In genomic region chr1:29057700-29058099, GRCh38 we compare ENCODE assay signal across 24 cellular contexts.
A peak's percentile ranks its signal among the peaks of the same experiment; 100 is the strongest.
DNase-seq lines count a peak whose midpoint lies in the region; ATAC-seq, FAIRE-seq and TF ChIP-seq lines count a peak whose summit lies in the region.
"Had no signal": no experiment of that assay in that cellular context is flagged by ENCODE, and none has a peak within 500 bp of the region (broad histone marks: within the 10 kb centered on the region; RNA-seq: fewer than 3 reads in every experiment).

No MANE protein-coding gene starts in this region.

- H3K9me3 Mint-ChIP-seq in activated T-cell treated with anti-CD3 and anti-CD28 coated beads, Interleukin-2, amount 50 U/mL, for 24 hours, result no peaks in the 10 kb centered on the region
- H3K9me3 Mint-ChIP-seq in activated T-helper 2 cell treated with anti-CD3 and anti-CD28 coated beads, Interferon-gamma antibody, Interleukin-2, Interleukin-4, amounts not matched to agents 10 μg/mL and 5 μg/mL and 100 μg/mL, durations not matched to agents 14 hours and 24 hours and 36 hours, result no peaks in the 10 kb centered on the region
- H3K9me3 Mint-ChIP-seq: CD8-positive, alpha-beta T cell had no signal

- no peaks in the 10 kb centered on the region for H3K27me3 Mint-ChIP-seq in activated T-cell treated with anti-CD3 and anti-CD28 coated beads, Interleukin-2, amount 50 U/mL, for 24 hours
- H3K27me3 Mint-ChIP-seq in activated T-helper 2 cell treated with anti-CD3 and anti-CD28 coated beads, Interferon-gamma antibody, Interleukin-2, Interleukin-4, amounts not matched to agents 10 μg/mL and 5 μg/mL and 100 μg/mL, durations not matched to agents 14 hours and 24 hours and 36 hours (ENCODE audit: low read depth), result no peaks in the 10 kb centered on the region

- H3K4me3 ChIP-seq in IMR-90 (ENCODE audit: insufficient read depth, low read depth, low read length) (no peak overlapping the region), K562 (no peak overlapping the region), subcutaneous abdominal adipose tissue (ENCODE audit: low read depth in 1 of 5, low read length in 5 of 5) (no peak overlapping the region), WERI-Rb-1 (ENCODE audit: low read depth, low read length) (no peak overlapping the region)
- H3K4me3 ChIP-seq: A549; BLaER1 treated with 17β-estradiol and CSF1 and Interleukin-3, amounts not matched to agents 10 nM and 100 nM; GM12878; GM23248; HAP-1 had no signal

- H3K27ac Mint-ChIP-seq in activated T-cell treated with anti-CD3 and anti-CD28 coated beads, Interleukin-2, amount 50 U/mL, for 24 hours, result peak overlapping the region; percentile 3
- no peak overlapping the region for H3K27ac Mint-ChIP-seq in activated T-helper 2 cell treated with anti-CD3 and anti-CD28 coated beads, Interferon-gamma antibody, Interleukin-2, Interleukin-4, amounts not matched to agents 10 μg/mL and 5 μg/mL and 100 μg/mL, durations not matched to agents 14 hours and 24 hours and 36 hours
- H3K27ac Mint-ChIP-seq: CD8-positive, alpha-beta T cell had no signal

- H4K20me1 ChIP-seq in IMR-90 (ENCODE audit: insufficient read depth, low read length) (no peaks in the 10 kb centered on the region), K562 (replicated peaks; ENCODE audit: control insufficient read depth, insufficient read depth, low read length) (no peaks in the 10 kb centered on the region)
- H4K20me1 ChIP-seq: BLaER1 treated with 17β-estradiol and CSF1 and Interleukin-3, amounts not matched to agents 10 nM and 100 nM had no signal

- H3K27ac ChIP-seq in IMR-90 (ENCODE audit: insufficient read depth, low read length), result no peak overlapping the region
- no peak overlapping the region for H3K27ac ChIP-seq in K562 (ENCODE audit: extremely low read depth, low read depth, low read length)
- H3K27ac ChIP-seq in subcutaneous abdominal adipose tissue (ENCODE audit: low read depth, low read length), result peak overlapping the region; percentile 44
- no peak overlapping the region for H3K27ac ChIP-seq in WERI-Rb-1
- H3K27ac ChIP-seq: A549; BLaER1 treated with 17β-estradiol and CSF1 and Interleukin-3, amounts not matched to agents 10 nM and 100 nM; GM23248 had no signal

- TF ChIP-seq RAD21 in IMR-90 (IDR thresholded peaks at IDR 0.05; ENCODE audit: low read length) (no peak), K562 (CRISPR knock-in tag; conservative IDR thresholded peaks at IDR 0.05 in 1 of 2, IDR thresholded peaks at IDR 0.05 in 1 of 2) (no peak)

- POLR2A ChIA-PET in IMR-90 (lab: Charles Lee; ENCODE audit: unreplicated experiment) (no interaction called here), K562 (lab: Yijun Ruan, JAX) (interaction anchor here (0.5 kb wide), 1 partner anchor 48 kb away, joined by 3 read pairs; no protein-coding TSS in a partner anchor)

- BruUV-seq in IMR-90 (replicated peaks; lab: Mats Ljungman, UMichigan) (no TSS peak), K562 (replicated peaks; lab: Mats Ljungman, UMichigan) (no TSS peak)

- H3K4me3 Mint-ChIP-seq in activated T-cell treated with anti-CD3 and anti-CD28 coated beads, Interleukin-2, amount 50 U/mL, for 24 hours, result no peak overlapping the region
- H3K4me3 Mint-ChIP-seq in activated T-helper 2 cell treated with anti-CD3 and anti-CD28 coated beads, Interferon-gamma antibody, Interleukin-2, Interleukin-4, amounts not matched to agents 10 μg/mL and 5 μg/mL and 100 μg/mL, durations not matched to agents 14 hours and 24 hours and 36 hours (ENCODE audit: low read depth), result no peak overlapping the region
- H3K4me3 Mint-ChIP-seq: CD8-positive, alpha-beta T cell had no signal

- no peaks in the 10 kb centered on the region for H3K79me2 ChIP-seq in K562 (ENCODE audit: control insufficient read depth, insufficient read depth, low read length)

- no peak overlapping the region for H2BK20ac ChIP-seq in IMR-90 (ENCODE audit: low read depth, low read length)

- H2AFZ ChIP-seq in IMR-90 (replicated peaks; ENCODE audit: low read length, poor library complexity) (no peak overlapping the region), K562 (ENCODE audit: low read depth, low read length) (no peak overlapping the region)
- H2AFZ ChIP-seq: GM23248 had no signal

- H3K79me1 ChIP-seq in IMR-90 (ENCODE audit: low read depth in 1 of 2, low read length in 2 of 2), result no peaks in the 10 kb centered on the region

- peaks cover 35% of the 10 kb centered on the region for H3K4me1 Mint-ChIP-seq in activated T-cell treated with anti-CD3 and anti-CD28 coated beads, Interleukin-2, amount 50 U/mL, for 24 hours (ENCODE audit: low read depth)
- peaks cover 26% of the 10 kb centered on the region for H3K4me1 Mint-ChIP-seq in activated T-helper 2 cell treated with anti-CD3 and anti-CD28 coated beads, Interferon-gamma antibody, Interleukin-2, Interleukin-4, amounts not matched to agents 10 μg/mL and 5 μg/mL and 100 μg/mL, durations not matched to agents 14 hours and 24 hours and 36 hours (ENCODE audit: low read depth)

- intact Hi-C loops in IMR-90 (cut with micrococcal nuclease) (no loop called here), K562 (cut with micrococcal nuclease) (no loop called here)
- intact Hi-C loops in activated T-helper 2 cell treated with anti-CD3 and anti-CD28 coated beads, Interferon-gamma antibody, Interleukin-2, Interleukin-4, amounts not matched to agents 10 μg/mL and 5 μg/mL and 100 μg/mL, durations not matched to agents 14 hours and 24 hours and 36 hours (cut with micrococcal nuclease), result no loop called here

- TF ChIP-seq CTCF in IMR-90 (conservative IDR thresholded peaks at IDR 0.05; ENCODE audit: low read depth, low read length) (no peak), K562 (IDR thresholded peaks at IDR 0.05 in 2 of 3, conservative IDR thresholded peaks at IDR 0.05 in 1 of 3; ENCODE audit: insufficient read depth in 2 of 3, low read depth in 1 of 3, low read length in 3 of 3) (no peak), WERI-Rb-1 (IDR thresholded peaks at IDR 0.05; ENCODE audit: low read depth, low read length) (no peak)

- no peak overlapping the region for H2BK120ac ChIP-seq in IMR-90 (ENCODE audit: low read depth, low read length)

- H3K4me1 ChIP-seq in IMR-90 (ENCODE audit: control insufficient read depth, insufficient read depth, low read length) (peaks cover 4% of the 10 kb centered on the region; the same call in 1 of the 2 replicates), K562 (replicated peaks in 1 of 2; ENCODE audit: control insufficient read depth in 2 of 2, insufficient read depth in 2 of 2, low read length in 2 of 2) (no peaks in the 10 kb centered on the region), subcutaneous abdominal adipose tissue (ENCODE audit: control insufficient read depth in 5 of 5, insufficient read depth in 5 of 5, low read length in 5 of 5) (peaks cover 0 to 38% (median 9%) of the 10 kb centered on the region in 5 donors)
- H3K4me1 ChIP-seq: BLaER1 treated with 17β-estradiol and CSF1 and Interleukin-3, amounts not matched to agents 10 nM and 100 nM; HAP-1 had no signal

- ATAC-seq in IMR-90 (ENCODE audit: low read depth) (peak; percentile 63), K562 (peak; percentile 41; the same call in 1 of the 3 replicates)
- ATAC-seq: A549; CD8-positive, alpha-beta T cell; GM12878; PC-3 had no signal

- no peak overlapping the region for H3K9ac ChIP-seq in IMR-90 (ENCODE audit: low read depth, low read length)
- H3K9ac ChIP-seq in K562 (ENCODE audit: insufficient read depth in 1 of 2, low read depth in 2 of 2, low read length in 2 of 2), result no peak overlapping the region
- no peak overlapping the region for H3K9ac ChIP-seq in subcutaneous abdominal adipose tissue (ENCODE audit: low read length in 5 of 5)
- H3K9ac ChIP-seq: BLaER1 treated with 17β-estradiol and CSF1 and Interleukin-3, amounts not matched to agents 10 nM and 100 nM; GM23248 had no signal

- TF ChIP-seq EP300 in K562 (IDR thresholded peaks at IDR 0.05; ENCODE audit: low read length), result no peak

- dilution Hi-C loops in IMR-90 (cut with HindIII; ENCODE audit: low sequenced_read_pairs, unreplicated experiment), result no loop called here

- no peak overlapping the region for H3K18ac ChIP-seq in IMR-90 (ENCODE audit: low read depth, low read length)

- no peak for TF ChIP-seq POLR2A in IMR-90 (IDR thresholded peaks at IDR 0.05; ENCODE audit: low read depth, low read length)
- no peak for TF ChIP-seq POLR2A in K562 (conservative IDR thresholded peaks at IDR 0.05)

- in situ Hi-C loops in IMR-90 (cut with MboI; ENCODE audit: low sequenced_read_pairs) (no loop called here), K562 (cut with MboI) (no loop called here)

- no peak overlapping the region for H4K91ac ChIP-seq in IMR-90 (ENCODE audit: insufficient read depth, low read depth, low read length)

- no peak overlapping the region for H2BK5ac ChIP-seq in IMR-90 (ENCODE audit: low read depth, low read length, poor library complexity, severe bottlenecking)

- no peak overlapping the region for H2BK15ac ChIP-seq in IMR-90 (ENCODE audit: low read depth, low read length)

- H3K36me3 ChIP-seq in IMR-90 (ENCODE audit: control insufficient read depth, insufficient read depth, low read length) (no peaks in the 10 kb centered on the region), K562 (ENCODE audit: control insufficient read depth, insufficient read depth, low read length) (peaks cover 65% of the 10 kb centered on the region), subcutaneous abdominal adipose tissue (ENCODE audit: control insufficient read depth in 5 of 5, insufficient read depth in 5 of 5, low read length in 5 of 5) (peaks cover 0 to 4% (median 0%) of the 10 kb centered on the region in 5 donors), WERI-Rb-1 (peaks cover 29% of the 10 kb centered on the region)

- no peak overlapping the region for H4K8ac ChIP-seq in IMR-90 (ENCODE audit: low read depth in 2 of 2, low read length in 2 of 2)

- no peak overlapping the region for H3K4ac ChIP-seq in IMR-90 (ENCODE audit: low read depth, low read length)

- no peak overlapping the region for H3K23ac ChIP-seq in IMR-90 (ENCODE audit: low read depth, low read length)

- H4K5ac ChIP-seq in IMR-90 (ENCODE audit: low read depth, low read length), result no peak overlapping the region

- no peaks in the 10 kb centered on the region for H3K27me3 ChIP-seq in IMR-90 (ENCODE audit: control insufficient read depth, insufficient read depth, low read length)
- no peaks in the 10 kb centered on the region for H3K27me3 ChIP-seq in K562 (ENCODE audit: control insufficient read depth in 2 of 2, insufficient read depth in 2 of 2, low read length in 2 of 2)
- H3K27me3 ChIP-seq in subcutaneous abdominal adipose tissue (ENCODE audit: control insufficient read depth in 5 of 5, insufficient read depth in 4 of 5, low read length in 5 of 5), result no peaks in the 10 kb centered on the region
- no peaks in the 10 kb centered on the region for H3K27me3 ChIP-seq in WERI-Rb-1 (ENCODE audit: insufficient read depth, low read depth, severe bottlenecking)
- H3K27me3 ChIP-seq: BLaER1 treated with 17β-estradiol and CSF1 and Interleukin-3, amounts not matched to agents 10 nM and 100 nM had no signal

- no peak for DNase-seq in activated T-cell treated with anti-CD3 and anti-CD28 coated beads, Interleukin-2, amount 50 U/mL, for 24 hours
- no peak for DNase-seq in activated T-cell treated with anti-CD3 and anti-CD28 coated beads, Interleukin-2, amount 50 U/mL, for 1 hour
- peak; percentile 18 for DNase-seq in IMR-90
- no peak for DNase-seq in K562 (ENCODE audit: extremely low read depth in 1 of 4, low spot score in 3 of 4)
- no peak for DNase-seq in activated T-helper 2 cell treated with anti-CD3 and anti-CD28 coated beads, Interferon-gamma antibody, Interleukin-2, Interleukin-4, amounts not matched to agents 10 μg/mL and 5 μg/mL and 100 μg/mL, durations not matched to agents 14 hours and 24 hours and 36 hours (ENCODE audit: low spot score)
- DNase-seq in WERI-Rb-1, result no peak
- DNase-seq: Calu3; CD8-positive, alpha-beta T cell; GF-D8; GM23248; KBM-7; NCI-H1105; NCI-H2081 treated with DMSO at 0.1 percent for 48 hours; NCI-H2227 treated with DMSO at 0.1 percent for 48 hours; NCI-H510A treated with DMSO at 0.1 percent for 48 hours; NCI-H774; PC-3; RPMI8226 had no signal

- FAIRE-seq in K562 (lab: Jason Lieb, UNC), result no peak
- FAIRE-seq: A549, GM12878, GM19239 had no signal

- no peaks in the 10 kb centered on the region for H3K9me1 ChIP-seq in IMR-90 (ENCODE audit: insufficient read depth, low read length)
- no peaks in the 10 kb centered on the region for H3K9me1 ChIP-seq in K562 (ENCODE audit: control insufficient read depth, insufficient read depth, low read length)

- H3K4me2 ChIP-seq in IMR-90 (ENCODE audit: low read depth, low read length) (no peak overlapping the region), K562 (ENCODE audit: insufficient read depth, low read length) (no peak overlapping the region)
- H3K4me2 ChIP-seq: A549; BLaER1 treated with 17β-estradiol and CSF1 and Interleukin-3, amounts not matched to agents 10 nM and 100 nM had no signal

- no peak overlapping the region for H3K56ac ChIP-seq in IMR-90 (ENCODE audit: extremely low read depth, insufficient read depth, low read length)

- no peak overlapping the region for H2AK5ac ChIP-seq in IMR-90 (ENCODE audit: low read depth, low read length)

- peaks cover 58% of the 10 kb centered on the region for H3K36me3 Mint-ChIP-seq in activated T-cell treated with anti-CD3 and anti-CD28 coated beads, Interleukin-2, amount 50 U/mL, for 24 hours (ENCODE audit: low read depth)
- peaks cover 17% of the 10 kb centered on the region for H3K36me3 Mint-ChIP-seq in activated T-helper 2 cell treated with anti-CD3 and anti-CD28 coated beads, Interferon-gamma antibody, Interleukin-2, Interleukin-4, amounts not matched to agents 10 μg/mL and 5 μg/mL and 100 μg/mL, durations not matched to agents 14 hours and 24 hours and 36 hours (ENCODE audit: low read depth)

- CTCF ChIA-PET in IMR-90 (lab: Yijun Ruan, JAX), result no interaction called here
- CTCF ChIA-PET in K562 (lab: Yijun Ruan, JAX; ENCODE audit: low intra/inter-chr PET ratio), result no interaction called here

- no peak overlapping the region for H2AK9ac ChIP-seq in IMR-90 (replicated peaks; ENCODE audit: low read depth, low read length, poor library complexity)

- H3K14ac ChIP-seq in IMR-90 (replicated peaks; ENCODE audit: low read depth, low read length), result no peak overlapping the region

- H3K9me3 ChIP-seq in IMR-90 (ENCODE audit: control insufficient read depth, insufficient read depth, low read length) (no peaks in the 10 kb centered on the region), K562 (replicated peaks; ENCODE audit: control insufficient read depth, insufficient read depth, low read depth, low read length) (no peaks in the 10 kb centered on the region), subcutaneous abdominal adipose tissue (ENCODE audit: control insufficient read depth in 5 of 5, low read length in 5 of 5) (no peaks in the 10 kb centered on the region), WERI-Rb-1 (ENCODE audit: severe bottlenecking) (no peaks in the 10 kb centered on the region)
- H3K9me3 ChIP-seq: A549; BLaER1 treated with 17β-estradiol and CSF1 and Interleukin-3, amounts not matched to agents 10 nM and 100 nM; HAP-1 had no signal
